ENCODE assay signal across 12 cellular contexts in the genomic region with DNA sequence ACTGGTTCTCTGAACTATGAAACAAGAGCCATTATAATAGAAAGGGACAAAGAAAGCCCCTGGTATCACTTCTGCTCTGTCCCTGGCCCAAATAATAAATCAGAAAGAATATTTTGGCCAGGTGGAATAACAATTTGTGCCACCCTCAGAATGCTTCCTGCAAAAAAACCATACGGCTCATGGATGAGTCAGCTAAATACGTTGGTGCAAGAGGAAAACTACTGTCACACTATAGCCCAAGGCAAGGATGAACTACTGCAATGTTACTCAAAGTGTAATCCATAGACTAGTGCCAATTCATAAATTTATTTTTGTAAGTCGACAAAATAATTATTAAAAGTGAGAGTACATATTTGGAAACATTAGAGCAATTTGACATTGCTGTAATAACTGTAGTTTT.
"Had no signal": no experiment of that assay in that cellular context is flagged by ENCODE, and none has a peak within 500 bp of the region (broad histone marks: within the 10 kb centered on the region; RNA-seq: fewer than 3 reads in every experiment).

No MANE protein-coding gene starts in this region.

- FAIRE-seq: endometrium had no signal

- H3K27me3 Mint-ChIP-seq: stimulated activated memory B cell treated with anti-CD40 and anti-IgM and Interleukin-4, amounts not matched to agents 10 μg/mL and 1 μg/mL and 100 μg/mL, for 72 hours had no signal

- H3K4me1 Mint-ChIP-seq: natural killer cell; stimulated activated memory B cell treated with anti-CD40 and anti-IgM and Interleukin-4, amounts not matched to agents 10 μg/mL and 1 μg/mL and 100 μg/mL, for 72 hours had no signal

- H3K27me3 ChIP-seq: neutrophil had no signal

- H3K27ac ChIP-seq: left ventricle myocardium inferior, neutrophil had no signal

- H3K27ac Mint-ChIP-seq: natural killer cell; stimulated activated memory B cell treated with anti-CD40 and anti-IgM and Interleukin-4, amounts not matched to agents 10 μg/mL and 1 μg/mL and 100 μg/mL, for 72 hours had no signal

- H3K36me3 Mint-ChIP-seq: natural killer cell; stimulated activated memory B cell treated with anti-CD40 and anti-IgM and Interleukin-4, amounts not matched to agents 10 μg/mL and 1 μg/mL and 100 μg/mL, for 72 hours had no signal

- H3K4me3 Mint-ChIP-seq: natural killer cell; stimulated activated memory B cell treated with anti-CD40 and anti-IgM and Interleukin-4, amounts not matched to agents 10 μg/mL and 1 μg/mL and 100 μg/mL, for 72 hours had no signal

- H3K4me3 ChIP-seq: left ventricle myocardium inferior had no signal

- H3K4me1 ChIP-seq: left ventricle myocardium inferior had no signal

- H3K9me3 ChIP-seq: left ventricle myocardium inferior, neutrophil had no signal

- DNase-seq: activated CD4-positive, alpha-beta T cell treated with anti-CD3 and anti-CD28 coated beads, Interleukin-2, amount 50 U/mL, for 1 hour; activated naive CD4-positive, alpha-beta T cell; activated T-cell treated with anti-CD3 and anti-CD28 coated beads for 4 hours; hippocampal formation; left ventricle myocardium inferior; mesendoderm; natural killer cell; T-helper 9 cell had no signal

- H3K36me3 ChIP-seq: left ventricle myocardium inferior, neutrophil had no signal

- ATAC-seq: esophagus mucosa; natural killer cell; stimulated activated memory B cell treated with anti-CD40 and anti-IgM and Interleukin-4, amounts not matched to agents 10 μg/mL and 1 μg/mL and 100 μg/mL, for 72 hours had no signal
